14 cellular contexts compared by ENCODE assay signal in genomic region chr3:197820550-197821335, GRCh38. TPM values are rescaled to one million over a fixed set of nuclear protein-coding genes. Genes with fewer than 3 reads are reported as not detected.
DNase-seq lines count a peak whose midpoint lies in the region; ATAC-seq and TF ChIP-seq lines count a peak whose summit lies in the region.
"Had no signal": no experiment of that assay in that cellular context is flagged by ENCODE, and none has a peak within 500 bp of the region (broad histone marks: within the 10 kb centered on the region; RNA-seq: fewer than 3 reads in every experiment).

No MANE protein-coding gene starts in this region.

- peaks cover 4% of the 10 kb centered on the region for H3K9me3 Mint-ChIP-seq in endodermal cell
- no peaks in the 10 kb centered on the region for H3K9me3 Mint-ChIP-seq in neural crest cell
- H3K9me3 Mint-ChIP-seq: activated CD4-positive, alpha-beta memory T cell treated with anti-CD3 and anti-CD28 coated beads, Interleukin-2, amount 10 ng/mL, durations not matched to agents 7 days and 5 days had no signal

- H3K36me3 ChIP-seq in endodermal cell (ENCODE audit: control insufficient read depth, insufficient read depth, low read length) (peaks cover 42% of the 10 kb centered on the region), testis (ENCODE audit: low read depth, missing control alignments) (no peaks in the 10 kb centered on the region)

- no peaks in the 10 kb centered on the region for H3K27me3 ChIP-seq in endodermal cell (ENCODE audit: control insufficient read depth, insufficient read depth, low read length, poor library complexity, severe bottlenecking)
- no peaks in the 10 kb centered on the region for H3K27me3 ChIP-seq in testis

- WGBS in endodermal cell (ENCODE audit: insufficient coverage in 1 of 2, insufficient read length in 1 of 2), 2 experiments, result 85 to 88% methylated on average over 5 to 8 of the region's 8 CpGs
- 77 to 84% methylated on average over 8 of the region's 8 CpGs for WGBS in testis, 2 donors

- TF ChIP-seq CTCF in endodermal cell (conservative IDR thresholded peaks at IDR 0.05), result no peak
- no peak for TF ChIP-seq CTCF in neural crest cell (conservative IDR thresholded peaks at IDR 0.05)
- no peak for TF ChIP-seq CTCF in foreskin fibroblast (IDR thresholded peaks at IDR 0.05; ENCODE audit: low read depth, low read length)
- no peak for TF ChIP-seq CTCF in testis (IDR thresholded peaks at IDR 0.05)

- intact Hi-C loops in testis (cut with DNase I; ENCODE audit: low total_unique reads), result no loop called here

- H3K27me3 Mint-ChIP-seq in endodermal cell (ENCODE audit: insufficient read depth) (no peaks in the 10 kb centered on the region), neural crest cell (ENCODE audit: low read depth) (no peaks in the 10 kb centered on the region)
- H3K27me3 Mint-ChIP-seq: activated CD4-positive, alpha-beta memory T cell treated with anti-CD3 and anti-CD28 coated beads, Interleukin-2, amount 10 ng/mL, durations not matched to agents 7 days and 5 days had no signal

- H3K9ac ChIP-seq in endodermal cell (ENCODE audit: extremely low read depth, low read length, poor library complexity, severe bottlenecking), result no peak overlapping the region

- TF ChIP-seq POLR2A in testis (IDR thresholded peaks at IDR 0.05), result no peak

- no peaks in the 10 kb centered on the region for H3K9me3 ChIP-seq in endodermal cell (ENCODE audit: control insufficient read depth, low read length)
- no peaks in the 10 kb centered on the region for H3K9me3 ChIP-seq in testis

- H3K36me3 Mint-ChIP-seq in endodermal cell (ENCODE audit: low read depth) (peaks cover 54% of the 10 kb centered on the region), neural crest cell (ENCODE audit: low read depth) (peaks cover 15% of the 10 kb centered on the region)

- H3K4me1 Mint-ChIP-seq in endodermal cell (peaks cover 16% of the 10 kb centered on the region), neural crest cell (peaks cover 8% of the 10 kb centered on the region)
- H3K4me1 Mint-ChIP-seq: activated CD4-positive, alpha-beta memory T cell treated with anti-CD3 and anti-CD28 coated beads, Interleukin-2, amount 10 ng/mL, durations not matched to agents 7 days and 5 days had no signal

- H3K4me3 Mint-ChIP-seq in endodermal cell (peak overlapping the region; percentile 16), neural crest cell (no peak overlapping the region)
- H3K4me3 Mint-ChIP-seq: activated CD4-positive, alpha-beta memory T cell treated with anti-CD3 and anti-CD28 coated beads, Interleukin-2, amount 10 ng/mL, durations not matched to agents 7 days and 5 days had no signal

- no peak overlapping the region for H3K4me3 ChIP-seq in endodermal cell (ENCODE audit: low read length)
- H3K4me3 ChIP-seq in foreskin fibroblast (ENCODE audit: low read depth in 1 of 2, low read length in 2 of 2), result no peak overlapping the region
- H3K4me3 ChIP-seq in testis, result no peak overlapping the region

- H3K27ac Mint-ChIP-seq in endodermal cell, result peak overlapping the region; percentile 73
- H3K27ac Mint-ChIP-seq in neural crest cell (ENCODE audit: unreplicated experiment), result peak overlapping the region; percentile 79
- H3K27ac Mint-ChIP-seq: activated CD4-positive, alpha-beta memory T cell treated with anti-CD3 and anti-CD28 coated beads, Interleukin-2, amount 10 ng/mL, durations not matched to agents 7 days and 5 days had no signal

- no peak for ATAC-seq in GM18520 (IDR thresholded peaks at IDR 0.05; ENCODE audit: unreplicated experiment)
- ATAC-seq: left cardiac atrium had no signal

- H3K4me1 ChIP-seq in endodermal cell (ENCODE audit: control insufficient read depth, insufficient read depth, low read length) (peaks cover 7% of the 10 kb centered on the region), testis (peaks cover 5% of the 10 kb centered on the region)

- DNase-seq in DMS153 (lab: John Stamatoyannopoulos, UW) (peak; percentile 23), DMS153 treated with DMSO at 0.1 percent for 48 hours (lab: John Stamatoyannopoulos, UW; ENCODE audit: unreplicated experiment) (no peak), NCI-H146 treated with DMSO at 0.1 percent for 48 hours (lab: John Stamatoyannopoulos, UW; ENCODE audit: unreplicated experiment) (peak; percentile 94), endodermal cell (no peak), neural crest cell (ENCODE audit: low read depth, low spot score) (no peak), foreskin fibroblast (no peak), testis (no peak)
- DNase-seq: 8988T; activated CD4-positive, alpha-beta memory T cell treated with anti-CD3 and anti-CD28 coated beads, Interleukin-2, amount 10 ng/mL, durations not matched to agents 7 days and 5 days; activated naive CD4-positive, alpha-beta T cell; glutamatergic neuron; left cardiac atrium; MM.1S had no signal

- no peak overlapping the region for H3K27ac ChIP-seq in endodermal cell (ENCODE audit: low read depth, low read length)
- no peak overlapping the region for H3K27ac ChIP-seq in testis

RNA-seq across cellular contexts. Expression of gene LRCH3, which starts 29.7 kb away (rescaled TPM):
- total RNA-seq in endodermal cell, result 10 to 100 TPM; 67.1 to 70.2 TPM
- 36.1 TPM for polyA plus RNA-seq in endodermal cell (2013, experiment 1 of 2)
- 37.5 TPM for polyA plus RNA-seq in endodermal cell (2013, experiment 2 of 2)
- 69.0 and 69.8 TPM in 2 replicates for total RNA-seq in neural crest cell
- total RNA-seq in testis, result 100 to 1,000 TPM in 1 of 2 donors, 10 to 100 TPM in 1; 80.2 to 173 TPM
- polyA plus RNA-seq in testis (ENCODE audit: insufficient read depth, low read depth, low replicate concordance), result 43.4 TPM

Comparison
In these comparisons a context has a peak if more than half of its experiments do, and no peak if none do; other contexts are left out.
1. DNase-seq: peak in DMS153 (single experiment) and NCI-H146 treated with DMSO at 0.1 percent for 48 hours (single experiment); none in DMS153 treated with DMSO at 0.1 percent for 48 hours (single experiment), endodermal cell (single experiment), neural crest cell (single experiment), foreskin fibroblast (0 of 2) and testis (single experiment).